In genomic region chr2:171687287-171688128, GRCh38 we compare ENCODE assay signal across 8 cellular contexts. TPM values are rescaled to one million over a fixed set of nuclear protein-coding genes. Genes with fewer than 3 reads are reported as not detected.
DNase-seq lines count a peak whose midpoint lies in the region; ATAC-seq and TF ChIP-seq lines count a peak whose summit lies in the region.

DYNC1I2 (plus strand) TSS chr2:171687469; CDS start chr2:171690156, 2,687 bp downstream.

- intact Hi-C loops in activated T-helper 2 cell treated with anti-CD3 and anti-CD28 coated beads, Interferon-gamma antibody, Interleukin-2, Interleukin-4, amounts not matched to agents 10 μg/mL and 5 μg/mL and 100 μg/mL, durations not matched to agents 14 hours and 24 hours and 36 hours (cut with micrococcal nuclease) = loop anchor here (1.0 to 5.0 kb wide), 2 partner anchors 759 to 870 kb away; partner anchors contain the start of gene PDK1

- TF ChIP-seq CTCF in RWPE2 (IDR thresholded peaks at IDR 0.05; ENCODE audit: poor library complexity, severe bottlenecking) (no peak), fibroblast of mammary gland (conservative IDR thresholded peaks at IDR 0.05; ENCODE audit: control insufficient read depth, insufficient read depth, low read depth, low read length) (no peak)

- in situ Hi-C loops in GM23248 (cut with MboI) = no loop called here

- H3K9me3 Mint-ChIP-seq in activated T-helper 2 cell treated with anti-CD3 and anti-CD28 coated beads, Interferon-gamma antibody, Interleukin-2, Interleukin-4, amounts not matched to agents 10 μg/mL and 5 μg/mL and 100 μg/mL, durations not matched to agents 14 hours and 24 hours and 36 hours = no peaks in the 10 kb centered on the region
- H3K9me3 Mint-ChIP-seq in naive thymus-derived CD8-positive, alpha-beta T cell = no peaks in the 10 kb centered on the region

- peak within 1 kb of the TSS; percentile 87 for H3K4me2 ChIP-seq in GM23248 (ENCODE audit: unreplicated experiment)

- H3K4me1 Mint-ChIP-seq in activated T-helper 2 cell treated with anti-CD3 and anti-CD28 coated beads, Interferon-gamma antibody, Interleukin-2, Interleukin-4, amounts not matched to agents 10 μg/mL and 5 μg/mL and 100 μg/mL, durations not matched to agents 14 hours and 24 hours and 36 hours (ENCODE audit: low read depth) = peaks cover 18% of the 10 kb centered on the region
- H3K4me1 Mint-ChIP-seq in naive thymus-derived CD8-positive, alpha-beta T cell = peaks cover 11 to 26% (median 23%) of the 10 kb centered on the region in 4 donors

- peaks cover 13% of the 10 kb centered on the region; the same call in 1 of the 2 replicates for H3K4me1 ChIP-seq in GM23248 (ENCODE audit: insufficient read depth)
- peaks cover 4% of the 10 kb centered on the region for H3K4me1 ChIP-seq in RWPE2 (ENCODE audit: insufficient read depth, poor library complexity, severe bottlenecking)

- POLR2A ChIA-PET in naive thymus-derived CD8-positive, alpha-beta T cell (lab: Charles Lee) = no interaction called here

- H4K20me1 ChIP-seq in GM23248 (ENCODE audit: insufficient read depth) = peaks cover 6% of the 10 kb centered on the region; the same call in 1 of the 2 replicates

- DNase-seq in EH (ENCODE audit: low read depth) = peak; percentile 96
- peak; percentile 96 for DNase-seq in GM23248
- DNase-seq in LHCN-M2 (ENCODE audit: low read depth) = peak; percentile 96
- peak; percentile 91 for DNase-seq in RWPE2 (ENCODE audit: low spot score)
- peak; percentile 72 for DNase-seq in activated T-helper 2 cell treated with anti-CD3 and anti-CD28 coated beads, Interferon-gamma antibody, Interleukin-2, Interleukin-4, amounts not matched to agents 10 μg/mL and 5 μg/mL and 100 μg/mL, durations not matched to agents 14 hours and 24 hours and 36 hours (ENCODE audit: low spot score)
- DNase-seq in fibroblast of mammary gland (ENCODE audit: low read depth) = peak; percentile 96
- peak; percentile 50 to 88 (median 69) for DNase-seq in naive thymus-derived CD8-positive, alpha-beta T cell
- DNase-seq in stimulated activated naive CD4-positive, alpha-beta T cell (lab: John Stamatoyannopoulos, UW) = peak; percentile 58 to 85 (median 72)

- peaks cover 22% of the 10 kb centered on the region for H3K36me3 Mint-ChIP-seq in activated T-helper 2 cell treated with anti-CD3 and anti-CD28 coated beads, Interferon-gamma antibody, Interleukin-2, Interleukin-4, amounts not matched to agents 10 μg/mL and 5 μg/mL and 100 μg/mL, durations not matched to agents 14 hours and 24 hours and 36 hours (ENCODE audit: low read depth)
- H3K36me3 Mint-ChIP-seq in naive thymus-derived CD8-positive, alpha-beta T cell = peaks cover 0 to 20% (median 10%) of the 10 kb centered on the region in 3 donors

- H3F3A ChIP-seq in GM23248 (ENCODE audit: insufficient read depth) = no peaks in the 10 kb centered on the region

- peak; percentile 92 for ATAC-seq in RWPE2 (ENCODE audit: low read depth)
- peak; percentile 81 to 92 for ATAC-seq in naive thymus-derived CD8-positive, alpha-beta T cell

- H3K79me2 ChIP-seq in GM23248 (ENCODE audit: insufficient read depth) = peaks cover 51% of the 10 kb centered on the region

- H3K36me3 ChIP-seq in GM23248 (ENCODE audit: low read depth) = peaks cover 23% of the 10 kb centered on the region; the same call in 1 of the 2 replicates
- H3K36me3 ChIP-seq in RWPE2 (ENCODE audit: low read depth) = peaks cover 25% of the 10 kb centered on the region

- no peaks in the 10 kb centered on the region for H3K9me2 ChIP-seq in GM23248 (ENCODE audit: insufficient read depth)

- H3K4me3 Mint-ChIP-seq in activated T-helper 2 cell treated with anti-CD3 and anti-CD28 coated beads, Interferon-gamma antibody, Interleukin-2, Interleukin-4, amounts not matched to agents 10 μg/mL and 5 μg/mL and 100 μg/mL, durations not matched to agents 14 hours and 24 hours and 36 hours (ENCODE audit: low read depth) = peak within 1 kb of the TSS; percentile 81
- peak within 1 kb of the TSS; percentile 87 to 97 (median 92) for H3K4me3 Mint-ChIP-seq in naive thymus-derived CD8-positive, alpha-beta T cell

- WGBS in GM23248 (ENCODE audit: low coverage in 1 of 2, low lambda C conversion rate in 2 of 2, missing lambda C conversion rate in 2 of 2), 2 experiments = 1 to 2% methylated on average over 41 to 50 of the region's 51 CpGs

- H3K9me3 ChIP-seq in GM23248 (ENCODE audit: low read depth) (no peaks in the 10 kb centered on the region), RWPE2 (ENCODE audit: severe bottlenecking) (no peaks in the 10 kb centered on the region)

- H3K27me3 ChIP-seq in GM23248 (replicated peaks; ENCODE audit: insufficient read depth) = no peaks in the 10 kb centered on the region
- H3K27me3 ChIP-seq in RWPE2 (ENCODE audit: insufficient read depth, poor library complexity, severe bottlenecking) = no peaks in the 10 kb centered on the region

- peak within 1 kb of the TSS; percentile 92 for H2AFZ ChIP-seq in GM23248

- H3K4me3 ChIP-seq in GM23248 (peak within 1 kb of the TSS; percentile 87), RWPE2 (ENCODE audit: severe bottlenecking) (peak within 1 kb of the TSS; percentile 83), fibroblast of mammary gland (ENCODE audit: control insufficient read depth, low read depth, low read length) (peak within 1 kb of the TSS; percentile 97)

- H3K27ac Mint-ChIP-seq in activated T-helper 2 cell treated with anti-CD3 and anti-CD28 coated beads, Interferon-gamma antibody, Interleukin-2, Interleukin-4, amounts not matched to agents 10 μg/mL and 5 μg/mL and 100 μg/mL, durations not matched to agents 14 hours and 24 hours and 36 hours = peak within 1 kb of the TSS; percentile 72
- peak within 1 kb of the TSS; percentile 82 to 94 (median 90) for H3K27ac Mint-ChIP-seq in naive thymus-derived CD8-positive, alpha-beta T cell

- H3K27ac ChIP-seq in GM23248 (peak within 1 kb of the TSS; percentile 81), RWPE2 (ENCODE audit: poor library complexity, severe bottlenecking) (peak within 1 kb of the TSS; percentile 80)

- peaks cover 19% of the 10 kb centered on the region for H3K27me3 Mint-ChIP-seq in activated T-helper 2 cell treated with anti-CD3 and anti-CD28 coated beads, Interferon-gamma antibody, Interleukin-2, Interleukin-4, amounts not matched to agents 10 μg/mL and 5 μg/mL and 100 μg/mL, durations not matched to agents 14 hours and 24 hours and 36 hours (ENCODE audit: low read depth)
- peaks cover 0 to 3% (median 0%) of the 10 kb centered on the region in 5 donors for H3K27me3 Mint-ChIP-seq in naive thymus-derived CD8-positive, alpha-beta T cell

- peak within 1 kb of the TSS; percentile 95 for H3K9ac ChIP-seq in GM23248

RNA-seq across cellular contexts. Expression of gene DYNC1I2, which starts in this region (rescaled TPM):
- 91.7 and 118 TPM in 2 replicates for total RNA-seq in GM23248 (2014; rRNA removed; shearing (Covaris generic))
- 74.3 and 76.7 TPM in 2 replicates for polyA plus RNA-seq in GM23248 (2016; fragmentation: Nextera tagmentation; extraction: Ambion mirVana)
- total RNA-seq in LHCN-M2 (2014; rRNA removed) = 178 and 196 TPM in 2 replicates
- polyA plus RNA-seq in LHCN-M2 (2012) = 118 TPM
- total RNA-seq in activated T-helper 2 cell treated with anti-CD3 and anti-CD28 coated beads, Interferon-gamma antibody, Interleukin-2, Interleukin-4, amounts not matched to agents 10 μg/mL and 5 μg/mL and 100 μg/mL, durations not matched to agents 14 hours and 24 hours and 36 hours = 65.9 and 69.5 TPM in 2 replicates
- 10 to 100 TPM; 42.6 to 45.3 TPM for total RNA-seq in naive thymus-derived CD8-positive, alpha-beta T cell
- 10 to 100 TPM; 17.1 to 28.7 (median 21.7) TPM for polyA plus RNA-seq in naive thymus-derived CD8-positive, alpha-beta T cell

Comparison
In these comparisons a context has a peak if more than half of its experiments do, and no peak if none do; other contexts are left out.
1. Peak in every context shown above with its lines: DNase-seq, ATAC-seq, H3K4me3 ChIP-seq and H3K27ac ChIP-seq.